ENCODE assay signal across 23 cellular contexts in genomic region chr13:50292082-50292481, GRCh38.
"Had no signal": no experiment of that assay in that cellular context is flagged by ENCODE, and none has a peak within 500 bp of the region (broad histone marks: within the 10 kb centered on the region; RNA-seq: fewer than 3 reads in every experiment).

No MANE protein-coding gene starts in this region.

- H3K27ac Mint-ChIP-seq: activated CD4-positive, alpha-beta T cell treated with anti-CD3 and anti-CD28 coated beads, Interleukin-2, amount 10 ng/mL, durations not matched to agents 7 days and 5 days; activated CD8-positive, alpha-beta T cell treated with anti-CD3 and anti-CD28 coated beads, Interleukin-2, amount 10 ng/mL, durations not matched to agents 7 days and 5 days; activated naive CD4-positive, alpha-beta T cell treated with anti-CD3 and anti-CD28 coated beads, Interleukin-2, amount 10 ng/mL, durations not matched to agents 7 days and 5 days; activated naive CD8-positive, alpha-beta T cell treated with anti-CD3 and anti-CD28 coated beads, Interleukin-2, amount 50 U/mL, for 24 hours; memory B cell; naive thymus-derived CD4-positive, alpha-beta T cell had no signal

- H3K4me3 ChIP-seq: coronary artery, ovary, right lobe of liver, smooth muscle cell had no signal

- ATAC-seq: activated CD8-positive, alpha-beta T cell treated with anti-CD3 and anti-CD28 coated beads, Interleukin-2, amount 10 ng/mL, durations not matched to agents 7 days and 5 days; activated naive CD8-positive, alpha-beta T cell treated with anti-CD3 and anti-CD28 coated beads, Interleukin-2, amount 50 U/mL, for 24 hours; activated T-cell treated with anti-CD3 and anti-CD28 coated beads, Interleukin-2, amount 50 U/mL, for 4 hours; left ventricle myocardium superior; naive thymus-derived CD4-positive, alpha-beta T cell had no signal

- H3K27ac ChIP-seq: coronary artery, ovary, right lobe of liver had no signal

- FAIRE-seq: endometrium, frontal cortex, kidney had no signal

- H3K9me3 Mint-ChIP-seq: activated naive CD4-positive, alpha-beta T cell treated with anti-CD3 and anti-CD28 coated beads, Interleukin-2, amount 10 ng/mL, durations not matched to agents 7 days and 5 days; activated naive CD8-positive, alpha-beta T cell treated with anti-CD3 and anti-CD28 coated beads, Interleukin-2, amount 50 U/mL, for 24 hours; activated T-cell treated with anti-CD3 and anti-CD28 coated beads, Interleukin-2, amount 50 U/mL, for 4 hours; central memory CD8-positive, alpha-beta T cell had no signal

- H3K36me3 Mint-ChIP-seq: activated naive CD4-positive, alpha-beta T cell treated with anti-CD3 and anti-CD28 coated beads, Interleukin-2, amount 10 ng/mL, durations not matched to agents 7 days and 5 days; naive thymus-derived CD4-positive, alpha-beta T cell had no signal

- H3K27me3 ChIP-seq: ovary, right lobe of liver had no signal

- H3K4me1 ChIP-seq: right lobe of liver had no signal

- H3K4me2 ChIP-seq: smooth muscle cell had no signal

- H3K27me3 Mint-ChIP-seq: central memory CD8-positive, alpha-beta T cell had no signal

- DNase-seq: activated CD4-positive, alpha-beta T cell treated with anti-CD3 and anti-CD28 coated beads, Interleukin-2, amount 10 ng/mL, durations not matched to agents 7 days and 5 days; activated CD8-positive, alpha-beta T cell treated with anti-CD3 and anti-CD28 coated beads, Interleukin-2, amount 10 ng/mL, durations not matched to agents 7 days and 5 days; activated effector memory CD4-positive, alpha-beta T cell treated with Interleukin-2 at 50 U/mL for 16 hours; activated naive CD4-positive, alpha-beta T cell treated with anti-CD3 and anti-CD28 coated beads, Interleukin-2, amount 10 ng/mL, durations not matched to agents 7 days and 5 days; activated naive CD8-positive, alpha-beta T cell treated with anti-CD3 and anti-CD28 coated beads, Interleukin-2, amount 50 U/mL, for 24 hours; activated T-cell treated with anti-CD3 and anti-CD28 coated beads, Interleukin-2, amount 50 U/mL, for 4 hours; aorta; erythroblast; head of caudate nucleus; kidney; left ventricle myocardium superior; naive thymus-derived CD4-positive, alpha-beta T cell; ovary; right lobe of liver; stimulated activated CD4-positive, alpha-beta T cell treated with anti-CD3 and anti-CD28 coated beads, Interleukin-4, amount 100 ng/mL, for 1 hour; stimulated activated naive CD4-positive, alpha-beta T cell; T-helper 9 cell had no signal

- H3K9me3 ChIP-seq: ovary, right lobe of liver had no signal

- H3K36me3 ChIP-seq: ovary, right lobe of liver had no signal

- H3K4me3 Mint-ChIP-seq: activated CD4-positive, alpha-beta T cell treated with anti-CD3 and anti-CD28 coated beads, Interleukin-2, amount 10 ng/mL, durations not matched to agents 7 days and 5 days; activated CD8-positive, alpha-beta T cell treated with anti-CD3 and anti-CD28 coated beads, Interleukin-2, amount 10 ng/mL, durations not matched to agents 7 days and 5 days; activated naive CD4-positive, alpha-beta T cell treated with anti-CD3 and anti-CD28 coated beads, Interleukin-2, amount 10 ng/mL, durations not matched to agents 7 days and 5 days; activated naive CD8-positive, alpha-beta T cell treated with anti-CD3 and anti-CD28 coated beads, Interleukin-2, amount 50 U/mL, for 24 hours; activated T-cell treated with anti-CD3 and anti-CD28 coated beads, Interleukin-2, amount 50 U/mL, for 4 hours; central memory CD8-positive, alpha-beta T cell; memory B cell; naive thymus-derived CD4-positive, alpha-beta T cell had no signal
